ENCODE assay signal across 8 cellular contexts in genomic region chr5:72847989-72848473, GRCh38. TPM values are rescaled to one million over a fixed set of nuclear protein-coding genes. Genes with fewer than 3 reads are reported as not detected.
DNase-seq lines count a peak whose midpoint lies in the region; ATAC-seq, FAIRE-seq and TF ChIP-seq lines count a peak whose summit lies in the region.

No MANE protein-coding gene starts in this region.

- peak overlapping the region; percentile 91 for H3K27ac ChIP-seq in keratinocyte (ENCODE audit: control insufficient read depth, insufficient read depth, low read length)

- peak overlapping the region; percentile 90 for H3K9ac ChIP-seq in keratinocyte (ENCODE audit: control insufficient read depth, extremely low read depth, insufficient read depth, low read length)

- peak overlapping the region; percentile 75 to 91 (median 90) for H3K4me3 ChIP-seq in keratinocyte (ENCODE audit: control insufficient read depth in 2 of 3, extremely low read depth in 1 of 3, insufficient read depth in 2 of 3, low read depth in 1 of 3, low read length in 3 of 3)

- dilution Hi-C loops in keratinocyte (cut with MboI; ENCODE audit: extremely low pct_ligation_motif_present, low sequenced_read_pairs) = no loop called here

- H3K36me3 ChIP-seq in keratinocyte (ENCODE audit: control insufficient read depth in 2 of 2, extremely low read depth in 1 of 2, insufficient read depth in 2 of 2, low read length in 2 of 2) = peaks cover 1 to 5% of the 10 kb centered on the region in 2 experiments

- peak overlapping the region; percentile 88 for H3K4me2 ChIP-seq in keratinocyte (ENCODE audit: control insufficient read depth, extremely low read depth, insufficient read depth, low read depth, low read length)

- FAIRE-seq in keratinocyte (lab: Jason Lieb, UNC) = peak; percentile 53

- ATAC-seq in GM18870 (IDR thresholded peaks at IDR 0.05; ENCODE audit: unreplicated experiment) (peak; percentile 88), HG03108 (IDR thresholded peaks at IDR 0.05; ENCODE audit: unreplicated experiment) (peak; percentile 81)
- peak; percentile 90 to 91 for ATAC-seq in activated CD4-positive, CD25-positive, alpha-beta regulatory T cell treated with anti-CD3 and anti-CD28 coated beads, Interleukin-2, amount 50 U/mL, for 24 hours

- peaks cover 19% of the 10 kb centered on the region for H3K4me1 ChIP-seq in keratinocyte (ENCODE audit: control insufficient read depth, extremely low read depth, insufficient read depth, low read length)

- TF ChIP-seq CTCF in keratinocyte (optimal IDR thresholded peaks at IDR 0.05 in 1 of 3, IDR thresholded peaks at IDR 0.05 in 1 of 3, conservative IDR thresholded peaks at IDR 0.05 in 1 of 3; ENCODE audit: extremely low read depth in 1 of 3, insufficient read depth in 2 of 3, low read length in 3 of 3) = no peak

- peak overlapping the region; percentile 78 for H2AFZ ChIP-seq in keratinocyte (ENCODE audit: control insufficient read depth, low read length)

- H3K27me3 ChIP-seq in keratinocyte (ENCODE audit: control insufficient read depth, extremely low read depth, insufficient read depth, low read length) = no peaks in the 10 kb centered on the region

- H3K79me2 ChIP-seq in keratinocyte (ENCODE audit: control insufficient read depth, insufficient read depth, low read length) = peaks cover 69% of the 10 kb centered on the region

- DNase-seq in AG08395 (ENCODE audit: low spot score) = peak; percentile 85
- DNase-seq in NCI-H2227 (lab: John Stamatoyannopoulos, UW; ENCODE audit: unreplicated experiment) = peak; percentile 82
- peak; percentile 93 for DNase-seq in cerebellar cortex (ENCODE audit: low spot score)
- peak; percentile 42 for DNase-seq in keratinocyte (ENCODE audit: low read depth, low spot score)
- DNase-seq in stimulated activated CD4-positive, alpha-beta T cell treated with anti-CD3 and anti-CD28 coated beads, Interleukin-12 subunit alpha, Interleukin-12 subunit beta, amount 100 ng/mL, for 48 hours (ENCODE audit: low read depth in 2 of 3, low spot score in 1 of 3) = peak; percentile 76 to 80 (median 78)

- H3K9me1 ChIP-seq in keratinocyte (ENCODE audit: control insufficient read depth, extremely low read depth, insufficient read depth, low read length) = no peaks in the 10 kb centered on the region

- H4K20me1 ChIP-seq in keratinocyte (ENCODE audit: control insufficient read depth, extremely low read depth, insufficient read depth, low read length) = peaks cover 2% of the 10 kb centered on the region

- H3K9me3 ChIP-seq in keratinocyte (ENCODE audit: control insufficient read depth, low read depth, low read length) = no peaks in the 10 kb centered on the region

RNA-seq across cellular contexts. Expression of gene TNPO1, which starts 31.6 kb away (rescaled TPM):
- polyA plus RNA-seq in keratinocyte = 59.9 to 123 TPM (median 76.8 TPM) in 3 replicates
- 108 TPM for polyA plus RNA-seq in keratinocyte (2011; ENCODE audit: low read depth)
- 64.7 and 86.9 TPM in 2 replicates for polyA plus RNA-seq in keratinocyte (2011; cell fraction: cytosol; rRNA removed)
- polyA plus RNA-seq in keratinocyte (2011; cell fraction: nucleus; rRNA removed) = 65.4 and 98.4 TPM in 2 replicates
- 32.9 and 69.1 TPM in 2 replicates for polyA plus RNA-seq in keratinocyte (2012; ENCODE audit: low replicate concordance)
- polyA minus RNA-seq in keratinocyte = 95.4 to 241 TPM (median 192 TPM) in 3 replicates
- 127 TPM for polyA minus RNA-seq in keratinocyte (2011; cell fraction: cytosol; rRNA and poly(A)+ RNA removed)
- 138 and 265 TPM in 2 replicates for polyA minus RNA-seq in keratinocyte (2011; cell fraction: nucleus; rRNA and poly(A)+ RNA removed)

Comparison
In these comparisons a context has a peak if more than half of its experiments do, and no peak if none do; other contexts are left out.
1. Peak in every context shown above with its lines: DNase-seq, ATAC-seq, H3K4me3 ChIP-seq and H3K27ac ChIP-seq.
2. DNase-seq: peak in every context shown above with its lines; median percentile 93 in cerebellar cortex; 85 in AG08395; 82 in NCI-H2227; 78 in stimulated activated CD4-positive, alpha-beta T cell treated with anti-CD3 and anti-CD28 coated beads, Interleukin-12 subunit alpha, Interleukin-12 subunit beta, amount 100 ng/mL, for 48 hours; 42 in keratinocyte.